1 cellular context compared by ENCODE assay signal in genomic region chr17:17235212-17236174, GRCh38.
TF ChIP-seq lines count a peak whose summit lies in the region.

No MANE protein-coding gene starts in this region.

TF ChIP-seq in A549, 52 proteins besides CTCF, POLR2A, EP300 and RAD21 (continued from another document):
- TF ChIP-seq USF2 (IDR thresholded peaks at IDR 0.05) (no peak), BHLHE40 (IDR thresholded peaks at IDR 0.05; ENCODE audit: low read depth, low read length) (no peak), ESRRA (IDR thresholded peaks at IDR 0.05; ENCODE audit: borderline replicate concordance, low read length) (no peak), HOXA7 (CRISPR knock-in tag; IDR thresholded peaks at IDR 0.05) (no peak)
